In genomic region chr1:36382669-36383068, GRCh38 we compare ENCODE assay signal across 28 cellular contexts. TPM values are rescaled to one million over a fixed set of nuclear protein-coding genes. Genes with fewer than 3 reads are reported as not detected.
DNase-seq lines count a peak whose midpoint lies in the region; ATAC-seq and TF ChIP-seq lines count a peak whose summit lies in the region.
"Had no signal": no experiment of that assay in that cellular context is flagged by ENCODE, and none has a peak within 500 bp of the region (broad histone marks: within the 10 kb centered on the region; RNA-seq: fewer than 3 reads in every experiment).

No MANE protein-coding gene starts in this region.

- no peaks in the 10 kb centered on the region for H3K27me3 ChIP-seq in heart right ventricle
- no peaks in the 10 kb centered on the region for H3K27me3 ChIP-seq in tibial artery
- H3K27me3 ChIP-seq: BLaER1, breast epithelium, heart left ventricle, neural progenitor cell had no signal

- DNase-seq in heart right ventricle (no peak), left ventricle myocardium superior (no peak), naive B cell (no peak), tibial artery (no peak), DMS 273 treated with DMSO at 0.1 percent for 48 hours (lab: John Stamatoyannopoulos, UW) (no peak), nucleus accumbens (lab: John Stamatoyannopoulos, UW) (no peak)
- DNase-seq in activated T-helper 1 cell treated with anti-CD3 and anti-CD28 coated beads, Interleukin-12 subunit alpha, Interleukin-12 subunit beta, Interleukin-2, Interleukin-4 antibody, amounts not matched to agents 30 ng/mL and 10 ng/mL and 1 ng/mL, durations not matched to agents 14 hours and 24 hours and 36 hours (ENCODE audit: low spot score), result no peak
- DNase-seq in activated CD4-positive, alpha-beta T cell treated with anti-CD3 and anti-CD28 coated beads, Interleukin-2, amount 10 ng/mL, durations not matched to agents 24 days and 14 days, result no peak
- DNase-seq: activated CD8-positive, alpha-beta memory T cell treated with anti-CD3 and anti-CD28 coated beads, Interleukin-2, amount 50 U/mL, for 48 hours; activated gamma-delta T cell; dermis blood vessel endothelial cell; midbrain; NCI-H1092; NCI-H2029; NCI-H226; NCI-H774; PC-3; SHP77 treated with DMSO at 0.1 percent for 48 hours; stimulated activated naive CD4-positive, alpha-beta T cell; trophoblast cell; WERI-Rb-1 had no signal

- H3K4me3 ChIP-seq in heart right ventricle, result no peak overlapping the region
- no peak overlapping the region for H3K4me3 ChIP-seq in tibial artery
- H3K4me3 ChIP-seq: BLaER1, breast epithelium, heart left ventricle, neural progenitor cell, skin epidermis had no signal

- H3K36me3 ChIP-seq in heart right ventricle (peaks cover 0 to 12% (median 0%) of the 10 kb centered on the region in 9 donors), tibial artery (no peaks in the 10 kb centered on the region)
- H3K36me3 ChIP-seq: breast epithelium, neural progenitor cell had no signal

- peaks cover 72% of the 10 kb centered on the region for H3K4me1 Mint-ChIP-seq in activated T-helper 1 cell treated with anti-CD3 and anti-CD28 coated beads, Interleukin-12 subunit alpha, Interleukin-12 subunit beta, Interleukin-2, Interleukin-4 antibody, amounts not matched to agents 30 ng/mL and 10 ng/mL and 1 ng/mL, durations not matched to agents 14 hours and 24 hours and 36 hours (ENCODE audit: low read depth)
- H3K4me1 Mint-ChIP-seq in naive B cell, result peaks cover 66 to 92% (median 86%) of the 10 kb centered on the region in 3 donors
- H3K4me1 Mint-ChIP-seq in activated CD4-positive, alpha-beta T cell treated with anti-CD3 and anti-CD28 coated beads, Interleukin-2, amount 10 ng/mL, durations not matched to agents 24 days and 14 days, result peaks cover 73% of the 10 kb centered on the region

- no peak for TF ChIP-seq CTCF in heart right ventricle (IDR thresholded peaks at IDR 0.05)
- TF ChIP-seq CTCF in tibial artery (IDR thresholded peaks at IDR 0.05), result no peak

- H3K4me3 Mint-ChIP-seq in activated T-helper 1 cell treated with anti-CD3 and anti-CD28 coated beads, Interleukin-12 subunit alpha, Interleukin-12 subunit beta, Interleukin-2, Interleukin-4 antibody, amounts not matched to agents 30 ng/mL and 10 ng/mL and 1 ng/mL, durations not matched to agents 14 hours and 24 hours and 36 hours, result peak overlapping the region; percentile 34
- H3K4me3 Mint-ChIP-seq in naive B cell, result peak overlapping the region in 5 of 8 donors; percentile 43 to 95 (median 87)
- H3K4me3 Mint-ChIP-seq in activated CD4-positive, alpha-beta T cell treated with anti-CD3 and anti-CD28 coated beads, Interleukin-2, amount 10 ng/mL, durations not matched to agents 24 days and 14 days, result no peak overlapping the region

- H3K4me1 ChIP-seq in heart right ventricle (peaks cover 8 to 86% (median 81%) of the 10 kb centered on the region in 9 donors), tibial artery (peaks cover 8 to 80% (median 59%) of the 10 kb centered on the region in 4 donors)

- H3K27me3 Mint-ChIP-seq in activated T-helper 1 cell treated with anti-CD3 and anti-CD28 coated beads, Interleukin-12 subunit alpha, Interleukin-12 subunit beta, Interleukin-2, Interleukin-4 antibody, amounts not matched to agents 30 ng/mL and 10 ng/mL and 1 ng/mL, durations not matched to agents 14 hours and 24 hours and 36 hours (ENCODE audit: insufficient read depth), result no peaks in the 10 kb centered on the region
- H3K27me3 Mint-ChIP-seq in naive B cell, result no peaks in the 10 kb centered on the region
- H3K27me3 Mint-ChIP-seq in activated CD4-positive, alpha-beta T cell treated with anti-CD3 and anti-CD28 coated beads, Interleukin-2, amount 10 ng/mL, durations not matched to agents 24 days and 14 days, result no peaks in the 10 kb centered on the region
- H3K27me3 Mint-ChIP-seq: progenitor cell of endocrine pancreas had no signal

- H3K27ac ChIP-seq in heart right ventricle (peak overlapping the region in 7 of 10 donors; percentile 7 to 40 (median 27)), tibial artery (peak overlapping the region; percentile 90 to 95)
- H3K27ac ChIP-seq: BLaER1, breast epithelium, neural progenitor cell, WERI-Rb-1 had no signal

- ATAC-seq in heart right ventricle, result no peak
- ATAC-seq in left ventricle myocardium superior, result no peak
- no peak for ATAC-seq in naive B cell (ENCODE audit: low read depth in 2 of 2)
- ATAC-seq: heart left ventricle, left lobe of liver, PC-3 had no signal

- H3K9me3 ChIP-seq in heart right ventricle, result no peaks in the 10 kb centered on the region
- no peaks in the 10 kb centered on the region for H3K9me3 ChIP-seq in tibial artery
- H3K9me3 ChIP-seq: BLaER1, breast epithelium, heart left ventricle had no signal

- H3K9me3 Mint-ChIP-seq in activated T-helper 1 cell treated with anti-CD3 and anti-CD28 coated beads, Interleukin-12 subunit alpha, Interleukin-12 subunit beta, Interleukin-2, Interleukin-4 antibody, amounts not matched to agents 30 ng/mL and 10 ng/mL and 1 ng/mL, durations not matched to agents 14 hours and 24 hours and 36 hours, result no peaks in the 10 kb centered on the region
- H3K9me3 Mint-ChIP-seq in naive B cell, result no peaks in the 10 kb centered on the region
- no peaks in the 10 kb centered on the region for H3K9me3 Mint-ChIP-seq in activated CD4-positive, alpha-beta T cell treated with anti-CD3 and anti-CD28 coated beads, Interleukin-2, amount 10 ng/mL, durations not matched to agents 24 days and 14 days
- H3K9me3 Mint-ChIP-seq: neural progenitor cell had no signal

- intact Hi-C loops in heart right ventricle (cut with DNase I), result loop anchor here in 2 of 10 donors (10.0 kb wide), 2 partner anchors 158 to 238 kb away; partner anchors contain the start of genes THRAP3 (in 1 of the 2) and TRAPPC3 (in 1 of the 2)
- intact Hi-C loops in left ventricle myocardium superior (cut with micrococcal nuclease), result no loop called here
- intact Hi-C loops in activated T-helper 1 cell treated with anti-CD3 and anti-CD28 coated beads, Interleukin-12 subunit alpha, Interleukin-12 subunit beta, Interleukin-2, Interleukin-4 antibody, amounts not matched to agents 30 ng/mL and 10 ng/mL and 1 ng/mL, durations not matched to agents 14 hours and 24 hours and 36 hours (cut with micrococcal nuclease), result loop anchor here (10.0 kb wide), 1 partner anchor 448 kb away; the partner anchor contains the start of gene AGO3
- intact Hi-C loops in tibial artery (cut with DNase I; ENCODE audit: low total_unique reads), result no loop called here
- intact Hi-C loops in activated CD4-positive, alpha-beta T cell treated with anti-CD3 and anti-CD28 coated beads, Interleukin-2, amount 10 ng/mL, durations not matched to agents 24 days and 14 days (cut with micrococcal nuclease), result loop anchor here (10.0 kb wide), 1 partner anchor 1188 kb away; the partner anchor contains the start of gene SFPQ

- 97% methylated on average over 4 of the region's 4 CpGs for WGBS in heart right ventricle, 2 donors

- H3K36me3 Mint-ChIP-seq in activated T-helper 1 cell treated with anti-CD3 and anti-CD28 coated beads, Interleukin-12 subunit alpha, Interleukin-12 subunit beta, Interleukin-2, Interleukin-4 antibody, amounts not matched to agents 30 ng/mL and 10 ng/mL and 1 ng/mL, durations not matched to agents 14 hours and 24 hours and 36 hours (ENCODE audit: low read depth), result peaks cover 5% of the 10 kb centered on the region
- no peaks in the 10 kb centered on the region for H3K36me3 Mint-ChIP-seq in naive B cell
- H3K36me3 Mint-ChIP-seq in activated CD4-positive, alpha-beta T cell treated with anti-CD3 and anti-CD28 coated beads, Interleukin-2, amount 10 ng/mL, durations not matched to agents 24 days and 14 days (ENCODE audit: low read depth), result peaks cover 25% of the 10 kb centered on the region

- H3K27ac Mint-ChIP-seq in activated T-helper 1 cell treated with anti-CD3 and anti-CD28 coated beads, Interleukin-12 subunit alpha, Interleukin-12 subunit beta, Interleukin-2, Interleukin-4 antibody, amounts not matched to agents 30 ng/mL and 10 ng/mL and 1 ng/mL, durations not matched to agents 14 hours and 24 hours and 36 hours, result no peak overlapping the region
- H3K27ac Mint-ChIP-seq in naive B cell, result peak overlapping the region in 5 of 6 donors; percentile 4 to 97 (median 60)
- H3K27ac Mint-ChIP-seq in activated CD4-positive, alpha-beta T cell treated with anti-CD3 and anti-CD28 coated beads, Interleukin-2, amount 10 ng/mL, durations not matched to agents 24 days and 14 days, result no peak overlapping the region
- H3K27ac Mint-ChIP-seq: neural progenitor cell had no signal

RNA-seq across cellular contexts. Expression of gene STK40, which starts 3.1 kb away (rescaled TPM):
- 10 to 100 TPM; 45.2 to 81.6 (median 60.8) TPM for total RNA-seq in heart right ventricle
- polyA plus RNA-seq in heart right ventricle, result 10 to 100 TPM; 15.5 to 29.3 TPM
- 78.4 TPM for total RNA-seq in left ventricle myocardium superior
- 46.5 and 48.7 TPM in 2 replicates for total RNA-seq in activated T-helper 1 cell treated with anti-CD3 and anti-CD28 coated beads, Interleukin-12 subunit alpha, Interleukin-12 subunit beta, Interleukin-2, Interleukin-4 antibody, amounts not matched to agents 30 ng/mL and 10 ng/mL and 1 ng/mL, durations not matched to agents 14 hours and 24 hours and 36 hours
- polyA plus RNA-seq in naive B cell (ENCODE audit: low read depth in 6 of 6), result 100 to 1,000 TPM in 1 of 6 donors, 10 to 100 TPM in 5; 62.3 to 105 (median 73.3) TPM
- 40.6 and 51.3 TPM in 2 replicates for total RNA-seq in activated CD4-positive, alpha-beta T cell treated with anti-CD3 and anti-CD28 coated beads, Interleukin-2, amount 10 ng/mL, durations not matched to agents 24 days and 14 days

RNA-seq across cellular contexts. Expression of gene LSM10, which starts 15.0 kb away (rescaled TPM):
- total RNA-seq in heart right ventricle (10 to 100 TPM; 35.2 to 69.6 (median 44.7) TPM), left ventricle myocardium superior (58.7 TPM)
- polyA plus RNA-seq in heart right ventricle (10 to 100 TPM; 78.4 to 82.6 TPM), naive B cell (ENCODE audit: low read depth in 6 of 6) (100 to 1,000 TPM; 358 to 480 (median 448) TPM)
- total RNA-seq in activated T-helper 1 cell treated with anti-CD3 and anti-CD28 coated beads, Interleukin-12 subunit alpha, Interleukin-12 subunit beta, Interleukin-2, Interleukin-4 antibody, amounts not matched to agents 30 ng/mL and 10 ng/mL and 1 ng/mL, durations not matched to agents 14 hours and 24 hours and 36 hours, result 57.5 and 63.8 TPM in 2 replicates
- 58.6 and 61.6 TPM in 2 replicates for total RNA-seq in activated CD4-positive, alpha-beta T cell treated with anti-CD3 and anti-CD28 coated beads, Interleukin-2, amount 10 ng/mL, durations not matched to agents 24 days and 14 days

RNA-seq across cellular contexts. Expression of gene EVA1B, which starts 59.2 kb away (rescaled TPM):
- total RNA-seq in heart right ventricle, result 10 to 100 TPM in 3 of 10 donors, 1 to 10 TPM in 7; 4.6 to 16.0 (median 6.8) TPM
- 10 to 100 TPM; 25.2 to 38.9 TPM for polyA plus RNA-seq in heart right ventricle
- 10.8 TPM for total RNA-seq in left ventricle myocardium superior
- total RNA-seq in activated T-helper 1 cell treated with anti-CD3 and anti-CD28 coated beads, Interleukin-12 subunit alpha, Interleukin-12 subunit beta, Interleukin-2, Interleukin-4 antibody, amounts not matched to agents 30 ng/mL and 10 ng/mL and 1 ng/mL, durations not matched to agents 14 hours and 24 hours and 36 hours, result 10.6 and 10.9 TPM in 2 replicates
- 1 to 10 TPM in 1 of 6 donors, under 1 TPM in 3, not detected in 2; 0.52 to 1.3 (median 0.74) TPM for polyA plus RNA-seq in naive B cell (ENCODE audit: low read depth in 6 of 6)
- total RNA-seq in activated CD4-positive, alpha-beta T cell treated with anti-CD3 and anti-CD28 coated beads, Interleukin-2, amount 10 ng/mL, durations not matched to agents 24 days and 14 days, result 7.5 and 9.0 TPM in 2 replicates

Comparison
In these comparisons a context has a peak if more than half of its experiments do, and no peak if none do; other contexts are left out.
1. H3K27ac Mint-ChIP-seq: peak in naive B cell (5 of 6); none in activated T-helper 1 cell treated with anti-CD3 and anti-CD28 coated beads, Interleukin-12 subunit alpha, Interleukin-12 subunit beta, Interleukin-2, Interleukin-4 antibody, amounts not matched to agents 30 ng/mL and 10 ng/mL and 1 ng/mL, durations not matched to agents 14 hours and 24 hours and 36 hours (single experiment) and activated CD4-positive, alpha-beta T cell treated with anti-CD3 and anti-CD28 coated beads, Interleukin-2, amount 10 ng/mL, durations not matched to agents 24 days and 14 days (single experiment).
2. intact Hi-C loops: an anchor here in activated T-helper 1 cell treated with anti-CD3 and anti-CD28 coated beads, Interleukin-12 subunit alpha, Interleukin-12 subunit beta, Interleukin-2, Interleukin-4 antibody, amounts not matched to agents 30 ng/mL and 10 ng/mL and 1 ng/mL, durations not matched to agents 14 hours and 24 hours and 36 hours (10.0 kb wide) and activated CD4-positive, alpha-beta T cell treated with anti-CD3 and anti-CD28 coated beads, Interleukin-2, amount 10 ng/mL, durations not matched to agents 24 days and 14 days (10.0 kb wide); none called in left ventricle myocardium superior and tibial artery.